8 cellular contexts compared by ENCODE assay signal in genomic region chr12:15788266-15789214, GRCh38. TPM values are rescaled to one million over a fixed set of nuclear protein-coding genes. Genes with fewer than 3 reads are reported as not detected.
A peak's percentile ranks its signal among the peaks of the same experiment; 100 is the strongest.
DNase-seq lines count a peak whose midpoint lies in the region; ATAC-seq and TF ChIP-seq lines count a peak whose summit lies in the region.

No MANE protein-coding gene starts in this region.

- H3K4me3 ChIP-seq in naive thymus-derived CD4-positive, alpha-beta T cell (ENCODE audit: low read length) = peak overlapping the region; percentile 78
- peak overlapping the region; percentile 77 to 83 for H3K4me3 ChIP-seq in vagina

- CTCF ChIA-PET in activated CD8-positive, alpha-beta T cell treated with anti-CD3 and anti-CD28 coated beads, Interleukin-2, amount 10 ng/mL, durations not matched to agents 7 days and 5 days (lab: Charles Lee) = interaction anchor here (1.0 to 3.2 kb wide), 9 partner anchors 17 to 512 kb away, joined by 3 to 16 read pairs (median 5); partner anchors contain the start of gene DERA
- CTCF ChIA-PET in naive thymus-derived CD4-positive, alpha-beta T cell (lab: Charles Lee) = interaction anchor here (1.3 to 1.9 kb wide), 4 partner anchors 8 to 256 kb away, joined by 3 to 5 read pairs (median 4); no protein-coding TSS in a partner anchor

- no peak for TF ChIP-seq CTCF in 22Rv1 (IDR thresholded peaks at IDR 0.05)
- no peak for TF ChIP-seq CTCF in vagina (IDR thresholded peaks at IDR 0.05)

- H3K4me3 Mint-ChIP-seq in activated CD8-positive, alpha-beta T cell treated with anti-CD3 and anti-CD28 coated beads, Interleukin-2, amount 10 ng/mL, durations not matched to agents 7 days and 5 days = peak overlapping the region; percentile 85
- H3K4me3 Mint-ChIP-seq in naive thymus-derived CD4-positive, alpha-beta T cell = peak overlapping the region; percentile 91 to 99 (median 96)

- POLR2A ChIA-PET in activated CD8-positive, alpha-beta T cell treated with anti-CD3 and anti-CD28 coated beads, Interleukin-2, amount 10 ng/mL, durations not matched to agents 7 days and 5 days (lab: Charles Lee) = interaction anchor here (0.9 to 1.0 kb wide), 2 partner anchors 70 to 94 kb away, joined by 3 read pairs; partner anchors contain the start of gene STRAP
- POLR2A ChIA-PET in naive thymus-derived CD4-positive, alpha-beta T cell (lab: Charles Lee) = interaction anchor here (1.1 to 2.1 kb wide), 4 partner anchors 22 to 255 kb away, joined by 3 to 7 read pairs (median 4); partner anchors contain the start of genes DERA and STRAP

- peaks cover 17% of the 10 kb centered on the region for H3K4me1 Mint-ChIP-seq in activated CD8-positive, alpha-beta T cell treated with anti-CD3 and anti-CD28 coated beads, Interleukin-2, amount 10 ng/mL, durations not matched to agents 7 days and 5 days (ENCODE audit: low read depth)
- peaks cover 10 to 17% (median 15%) of the 10 kb centered on the region in 7 donors for H3K4me1 Mint-ChIP-seq in naive thymus-derived CD4-positive, alpha-beta T cell

- intact Hi-C loops in naive thymus-derived CD4-positive, alpha-beta T cell (cut with micrococcal nuclease) = loop anchor here (1.0 to 10.0 kb wide), 13 partner anchors 68 to 1531 kb away; partner anchors contain the start of genes STRAP (in 2 of the 2), ATF7IP (in 1 of the 2), C12orf60 (in 1 of the 2) and WBP11 (in 1 of the 2)
- intact Hi-C loops in vagina (cut with DNase I) = no loop called here

- no peaks in the 10 kb centered on the region for H3K9me3 ChIP-seq in naive thymus-derived CD4-positive, alpha-beta T cell (ENCODE audit: control insufficient read depth in 2 of 3, low read length in 3 of 3)
- no peaks in the 10 kb centered on the region for H3K9me3 ChIP-seq in vagina

- H3K4me1 ChIP-seq in naive thymus-derived CD4-positive, alpha-beta T cell (ENCODE audit: control insufficient read depth in 2 of 2, insufficient read depth in 2 of 2, low read length in 2 of 2) = peaks cover 0 to 7% of the 10 kb centered on the region in 2 donors
- no peaks in the 10 kb centered on the region for H3K4me1 ChIP-seq in vagina

- DNase-seq in NCI-H1694 (lab: John Stamatoyannopoulos, UW) = peak; percentile 14
- DNase-seq in activated CD8-positive, alpha-beta T cell treated with anti-CD3 and anti-CD28 coated beads, Interleukin-2, amount 10 ng/mL, durations not matched to agents 7 days and 5 days = peak; percentile 40
- peak; percentile 65 for DNase-seq in fibroblast of peridontal ligament (ENCODE audit: extremely low read depth)
- peak in 6 of 9 donors; percentile 17 to 26 (median 19) for DNase-seq in naive thymus-derived CD4-positive, alpha-beta T cell
- DNase-seq in vagina (ENCODE audit: extremely low spot score in 2 of 2) = no peak

- peaks cover 57% of the 10 kb centered on the region for H3K27me3 Mint-ChIP-seq in activated CD8-positive, alpha-beta T cell treated with anti-CD3 and anti-CD28 coated beads, Interleukin-2, amount 10 ng/mL, durations not matched to agents 7 days and 5 days (ENCODE audit: low read depth)
- H3K27me3 Mint-ChIP-seq in naive thymus-derived CD4-positive, alpha-beta T cell = peaks cover 27 to 73% (median 48%) of the 10 kb centered on the region in 5 donors

- no peaks in the 10 kb centered on the region for H3K9me3 Mint-ChIP-seq in activated CD8-positive, alpha-beta T cell treated with anti-CD3 and anti-CD28 coated beads, Interleukin-2, amount 10 ng/mL, durations not matched to agents 7 days and 5 days (ENCODE audit: insufficient read depth)
- peaks cover 0 to 3% (median 0%) of the 10 kb centered on the region in 11 donors for H3K9me3 Mint-ChIP-seq in naive thymus-derived CD4-positive, alpha-beta T cell

- no peaks in the 10 kb centered on the region for H3K36me3 Mint-ChIP-seq in activated CD8-positive, alpha-beta T cell treated with anti-CD3 and anti-CD28 coated beads, Interleukin-2, amount 10 ng/mL, durations not matched to agents 7 days and 5 days (ENCODE audit: low read depth)
- no peaks in the 10 kb centered on the region for H3K36me3 Mint-ChIP-seq in naive thymus-derived CD4-positive, alpha-beta T cell

- no peaks in the 10 kb centered on the region for H3K36me3 ChIP-seq in naive thymus-derived CD4-positive, alpha-beta T cell (ENCODE audit: control insufficient read depth in 2 of 3, insufficient read depth in 3 of 3, low read length in 3 of 3)
- H3K36me3 ChIP-seq in vagina = no peaks in the 10 kb centered on the region

- H3K27me3 ChIP-seq in naive thymus-derived CD4-positive, alpha-beta T cell (ENCODE audit: control insufficient read depth in 2 of 2, insufficient read depth in 2 of 2, low read length in 2 of 2) = peaks cover 0 to 11% of the 10 kb centered on the region in 2 donors
- H3K27me3 ChIP-seq in vagina = no peaks in the 10 kb centered on the region

- ATAC-seq in GM18498 (IDR thresholded peaks at IDR 0.05; ENCODE audit: unreplicated experiment) (peak; percentile 41), HG02852 (IDR thresholded peaks at IDR 0.05; ENCODE audit: unreplicated experiment) (peak; percentile 43)
- ATAC-seq in activated CD8-positive, alpha-beta T cell treated with anti-CD3 and anti-CD28 coated beads, Interleukin-2, amount 10 ng/mL, durations not matched to agents 7 days and 5 days = peak; percentile 50
- ATAC-seq in naive thymus-derived CD4-positive, alpha-beta T cell = peak; percentile 18

- no peak for TF ChIP-seq POLR2A in vagina (IDR thresholded peaks at IDR 0.05)

- H3K27ac ChIP-seq in 22Rv1 = peak overlapping the region; percentile 92
- peak overlapping the region; percentile 63 for H3K27ac ChIP-seq in naive thymus-derived CD4-positive, alpha-beta T cell (ENCODE audit: low read depth, low read length)
- H3K27ac ChIP-seq in vagina = peak overlapping the region; percentile 92

- H3K27ac Mint-ChIP-seq in activated CD8-positive, alpha-beta T cell treated with anti-CD3 and anti-CD28 coated beads, Interleukin-2, amount 10 ng/mL, durations not matched to agents 7 days and 5 days = no peak overlapping the region
- peak overlapping the region in 7 of 9 donors; percentile 2 to 78 (median 53) for H3K27ac Mint-ChIP-seq in naive thymus-derived CD4-positive, alpha-beta T cell

RNA-seq across cellular contexts. Expression of gene EPS8, which starts 0.6 kb away (rescaled TPM):
- total RNA-seq in activated CD8-positive, alpha-beta T cell treated with anti-CD3 and anti-CD28 coated beads, Interleukin-2, amount 10 ng/mL, durations not matched to agents 7 days and 5 days = 1 to 10 TPM; 1.0 to 2.2 TPM
- total RNA-seq in naive thymus-derived CD4-positive, alpha-beta T cell = 1 to 10 TPM; 2.0 to 3.1 (median 2.7) TPM
- 1 to 10 TPM; 1.9 to 2.5 TPM for polyA plus RNA-seq in naive thymus-derived CD4-positive, alpha-beta T cell
- 104 TPM for total RNA-seq in vagina

Comparison
In these comparisons a context has a peak if more than half of its experiments do, and no peak if none do; other contexts are left out.
1. DNase-seq: peak in NCI-H1694 (single experiment), activated CD8-positive, alpha-beta T cell treated with anti-CD3 and anti-CD28 coated beads, Interleukin-2, amount 10 ng/mL, durations not matched to agents 7 days and 5 days (single experiment), fibroblast of peridontal ligament (single experiment) and naive thymus-derived CD4-positive, alpha-beta T cell (6 of 9); none in vagina (0 of 2).
2. RNA of gene EPS8, which starts 0.6 kb away (total RNA-seq): 104 TPM in vagina (single experiment); 2.0 to 3.1 TPM in naive thymus-derived CD4-positive, alpha-beta T cell and 1.0 to 2.2 TPM in activated CD8-positive, alpha-beta T cell treated with anti-CD3 and anti-CD28 coated beads, Interleukin-2, amount 10 ng/mL, durations not matched to agents 7 days and 5 days; every median in the first group is over 10 times any median in the second.
3. Peak in every context shown above with its lines, with median percentiles within 50 percentile points of each other: H3K27ac ChIP-seq and ATAC-seq.